ENCODE assay signal across 13 cellular contexts in the genomic region with DNA sequence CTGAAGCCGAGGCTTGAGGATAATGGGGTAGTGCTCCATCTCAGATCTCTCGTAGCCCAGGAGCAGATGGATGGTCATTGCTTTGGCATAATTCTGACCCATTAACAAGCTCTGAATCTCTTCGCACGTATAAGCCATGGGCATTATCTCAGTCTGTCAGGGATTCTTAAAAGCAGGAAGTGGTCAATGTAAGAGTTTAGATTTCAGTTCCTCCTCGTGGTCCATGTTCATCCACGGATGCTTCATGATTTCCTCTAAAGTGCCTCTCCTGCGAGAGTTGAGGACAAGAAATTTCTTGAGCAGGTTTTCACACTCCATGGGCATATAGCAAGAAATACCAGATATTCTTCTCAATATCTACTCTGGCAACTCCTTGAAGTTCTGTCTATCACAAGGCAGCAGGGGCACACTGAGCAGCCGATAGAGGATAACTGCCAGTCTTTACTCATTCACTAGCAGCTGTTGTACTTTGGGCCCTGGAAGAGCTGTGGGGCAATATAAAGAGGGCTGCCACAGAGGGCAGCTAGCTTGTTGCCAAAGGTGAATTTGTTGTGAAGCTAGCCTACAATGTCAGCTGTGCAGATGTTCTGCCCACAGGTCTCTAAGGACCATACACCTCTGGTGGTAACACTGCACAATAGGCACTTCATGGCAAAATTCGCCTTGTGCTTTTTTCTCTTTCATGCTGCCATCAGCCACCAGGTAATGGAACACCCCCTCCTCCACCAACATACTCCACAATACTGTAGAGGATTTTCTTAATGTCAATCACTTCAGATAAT. TPM values are rescaled to one million over a fixed set of nuclear protein-coding genes. Genes with fewer than 3 reads are reported as not detected.
DNase-seq lines count a peak whose midpoint lies in the region; ATAC-seq and TF ChIP-seq lines count a peak whose summit lies in the region.
"Had no signal": no experiment of that assay in that cellular context is flagged by ENCODE, and none has a peak within 500 bp of the region (broad histone marks: within the 10 kb centered on the region; RNA-seq: fewer than 3 reads in every experiment).

No MANE protein-coding gene starts in this region.

- no peaks in the 10 kb centered on the region for H3K4me1 Mint-ChIP-seq in activated naive CD4-positive, alpha-beta T cell treated with anti-CD3 and anti-CD28 coated beads, Interleukin-2, amount 10 ng/mL, durations not matched to agents 7 days and 5 days
- H3K4me1 Mint-ChIP-seq: activated CD4-positive, alpha-beta T cell treated with anti-CD3 and anti-CD28 coated beads, Interleukin-2, amount 10 ng/mL, durations not matched to agents 7 days and 5 days had no signal

- H3K36me3 Mint-ChIP-seq in activated naive CD4-positive, alpha-beta T cell treated with anti-CD3 and anti-CD28 coated beads, Interleukin-2, amount 10 ng/mL, durations not matched to agents 7 days and 5 days, result no peaks in the 10 kb centered on the region

- H3K27ac ChIP-seq in OCI-LY1 (ENCODE audit: low read depth, low read length, poor library complexity, severe bottlenecking) (peak overlapping the region; percentile 99), right atrium auricular region (no peak overlapping the region)
- H3K27ac ChIP-seq: left lung had no signal

- no peak for TF ChIP-seq CTCF in OCI-LY1 (IDR thresholded peaks at IDR 0.05; ENCODE audit: low read length)
- TF ChIP-seq CTCF in right atrium auricular region (IDR thresholded peaks at IDR 0.05), result no peak

- H3K79me2 ChIP-seq in OCI-LY1 (ENCODE audit: insufficient read depth, low read length), result no peaks in the 10 kb centered on the region

- CTCF ChIA-PET in activated naive CD4-positive, alpha-beta T cell treated with anti-CD3 and anti-CD28 coated beads, Interleukin-2, amount 10 ng/mL, durations not matched to agents 7 days and 5 days (lab: Charles Lee), result no interaction called here

- H3F3A ChIP-seq in OCI-LY1 (ENCODE audit: insufficient read depth, low read length), result peaks cover 5% of the 10 kb centered on the region

- DNase-seq in AG20443 (ENCODE audit: low spot score) (no peak), right atrium auricular region (ENCODE audit: low spot score) (no peak), NCI-H510A treated with DMSO at 0.1 percent for 48 hours (lab: John Stamatoyannopoulos, UW) (no peak)
- DNase-seq in activated naive CD4-positive, alpha-beta T cell treated with anti-CD3 and anti-CD28 coated beads, Interleukin-2, amount 10 ng/mL, durations not matched to agents 7 days and 5 days, result no peak
- DNase-seq: activated CD4-positive, alpha-beta T cell treated with anti-CD3 and anti-CD28 coated beads, Interleukin-2, amount 10 ng/mL, durations not matched to agents 7 days and 5 days; Karpas-422; left lung; right cardiac atrium had no signal

- H3K9me3 ChIP-seq in OCI-LY1 (ENCODE audit: low read length) (peaks cover 11% of the 10 kb centered on the region; the same call in 1 of the 2 replicates), right atrium auricular region (no peaks in the 10 kb centered on the region)
- H3K9me3 ChIP-seq: left lung had no signal

- no peaks in the 10 kb centered on the region for H3K9me2 ChIP-seq in OCI-LY1 (ENCODE audit: low read depth, low read length)

- no peaks in the 10 kb centered on the region for H4K20me1 ChIP-seq in OCI-LY1 (ENCODE audit: insufficient read depth, low read length)

- peak overlapping the region; percentile 55 for H3K9ac ChIP-seq in OCI-LY1 (ENCODE audit: low read length)

- H3K36me3 ChIP-seq in OCI-LY1 (ENCODE audit: insufficient read depth, low read length) (no peaks in the 10 kb centered on the region), right atrium auricular region (no peaks in the 10 kb centered on the region)
- H3K36me3 ChIP-seq: left lung had no signal

- H3K4me3 ChIP-seq in OCI-LY1 (ENCODE audit: low read depth, low read length, poor library complexity, severe bottlenecking) (peak overlapping the region; percentile 24), right atrium auricular region (no peak overlapping the region)
- H3K4me3 ChIP-seq: left lung had no signal

- H3K27me3 ChIP-seq in OCI-LY1 (ENCODE audit: insufficient read depth, low read length) (no peaks in the 10 kb centered on the region), right atrium auricular region (no peaks in the 10 kb centered on the region)
- H3K27me3 ChIP-seq: left lung had no signal

- no peak overlapping the region for H3K27ac Mint-ChIP-seq in activated naive CD4-positive, alpha-beta T cell treated with anti-CD3 and anti-CD28 coated beads, Interleukin-2, amount 10 ng/mL, durations not matched to agents 7 days and 5 days
- H3K27ac Mint-ChIP-seq: activated CD4-positive, alpha-beta T cell treated with anti-CD3 and anti-CD28 coated beads, Interleukin-2, amount 10 ng/mL, durations not matched to agents 7 days and 5 days had no signal

- no peaks in the 10 kb centered on the region for H3K9me3 Mint-ChIP-seq in activated naive CD4-positive, alpha-beta T cell treated with anti-CD3 and anti-CD28 coated beads, Interleukin-2, amount 10 ng/mL, durations not matched to agents 7 days and 5 days
- H3K9me3 Mint-ChIP-seq: activated CD4-positive, alpha-beta T cell treated with anti-CD3 and anti-CD28 coated beads, Interleukin-2, amount 10 ng/mL, durations not matched to agents 7 days and 5 days had no signal

- H3K4me2 ChIP-seq in OCI-LY1 (ENCODE audit: low read length), result peak overlapping the region; percentile 53

- H3K4me1 ChIP-seq in OCI-LY1 (ENCODE audit: insufficient read depth, low read length, severe bottlenecking) (peaks cover 52% of the 10 kb centered on the region), right atrium auricular region (no peaks in the 10 kb centered on the region)
- H3K4me1 ChIP-seq: left lung had no signal

- no peak overlapping the region for H3K4me3 Mint-ChIP-seq in activated naive CD4-positive, alpha-beta T cell treated with anti-CD3 and anti-CD28 coated beads, Interleukin-2, amount 10 ng/mL, durations not matched to agents 7 days and 5 days
- H3K4me3 Mint-ChIP-seq: activated CD4-positive, alpha-beta T cell treated with anti-CD3 and anti-CD28 coated beads, Interleukin-2, amount 10 ng/mL, durations not matched to agents 7 days and 5 days had no signal

- peaks cover 4% of the 10 kb centered on the region for H3K27me3 Mint-ChIP-seq in activated naive CD4-positive, alpha-beta T cell treated with anti-CD3 and anti-CD28 coated beads, Interleukin-2, amount 10 ng/mL, durations not matched to agents 7 days and 5 days

- H2AFZ ChIP-seq in OCI-LY1 (ENCODE audit: low read length), result no peak overlapping the region

- peak; percentile 94 for ATAC-seq in GM18498 (IDR thresholded peaks at IDR 0.05; ENCODE audit: unreplicated experiment)
- peak; percentile 94 for ATAC-seq in GM21390 (IDR thresholded peaks at IDR 0.05; ENCODE audit: unreplicated experiment)
- peak; percentile 88 for ATAC-seq in HG03095 (IDR thresholded peaks at IDR 0.05; ENCODE audit: unreplicated experiment)
- ATAC-seq: left lung, Panc1, right cardiac atrium had no signal

RNA-seq across cellular contexts. Expression of gene WDR17, which starts 52.0 kb away (rescaled TPM):
- 1 to 10 TPM in 1 of 2 donors, under 1 TPM in 1; 0.63 to 1.2 TPM for total RNA-seq in right atrium auricular region
